8 cellular contexts compared by ENCODE assay signal in the genomic region with DNA sequence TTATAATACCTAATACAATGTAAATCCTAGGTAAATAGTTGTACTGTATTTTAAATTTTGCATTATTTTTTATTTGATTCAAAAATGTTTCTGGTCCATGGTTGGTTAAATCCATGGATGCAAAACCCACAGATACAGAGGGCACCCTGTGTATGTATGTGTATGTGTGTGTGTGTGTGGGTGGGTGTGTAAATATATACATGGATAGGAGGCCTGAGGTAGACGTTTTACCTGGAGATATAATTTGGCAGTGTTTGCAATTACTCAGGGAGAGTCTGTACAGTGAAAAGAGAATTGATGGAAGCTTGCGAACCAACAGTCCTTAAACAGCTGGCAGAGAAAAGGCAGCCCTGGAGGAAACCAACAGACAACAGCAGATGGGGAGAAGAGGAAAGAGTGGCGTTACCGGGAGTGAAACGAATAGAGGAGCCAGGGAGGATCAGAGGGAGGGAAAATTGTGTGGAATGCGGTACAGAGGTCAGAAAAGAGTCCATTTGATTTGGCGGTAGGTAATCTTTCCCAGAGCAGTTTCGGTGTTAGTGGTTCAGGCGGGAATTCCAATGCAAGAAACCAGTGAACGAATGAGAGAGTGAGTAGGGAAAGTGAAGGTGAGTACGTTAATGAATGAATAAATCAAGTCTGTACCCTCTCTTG. TPM values are rescaled to one million over a fixed set of nuclear protein-coding genes. Genes with fewer than 3 reads are reported as not detected.
A peak's percentile ranks its signal among the peaks of the same experiment; 100 is the strongest.
DNase-seq lines count a peak whose midpoint lies in the region; ATAC-seq lines count a peak whose summit lies in the region.

No MANE protein-coding gene starts in this region.

- H3K27ac Mint-ChIP-seq in activated naive CD8-positive, alpha-beta T cell treated with anti-CD3 and anti-CD28 coated beads, Interleukin-2, amount 10 ng/mL, durations not matched to agents 7 days and 5 days, result peak overlapping the region; percentile 100

- ATAC-seq in activated naive CD8-positive, alpha-beta T cell treated with anti-CD3 and anti-CD28 coated beads, Interleukin-2, amount 10 ng/mL, durations not matched to agents 7 days and 5 days (ENCODE audit: low read depth), result no peak

- no peaks in the 10 kb centered on the region for H3K36me3 ChIP-seq in ES-I3 (ENCODE audit: insufficient read depth, low read length)
- peaks cover 9% of the 10 kb centered on the region for H3K36me3 ChIP-seq in skeletal muscle satellite cell (ENCODE audit: insufficient read depth, low read length)

- DNase-seq in NCI-H1092 treated with DMSO at 0.1 percent for 48 hours (lab: John Stamatoyannopoulos, UW) (peak; percentile 85), iPS DF 4.7 (ENCODE audit: extremely low read depth, low spot score) (peak; percentile 11), GOT3 (lab: John Stamatoyannopoulos, UW) (no peak), cerebellar cortex (ENCODE audit: low spot score) (no peak), activated gamma-delta T cell treated with Interleukin-2 at 50 U/mL for 16 hours (no peak)
- DNase-seq in activated naive CD8-positive, alpha-beta T cell treated with anti-CD3 and anti-CD28 coated beads, Interleukin-2, amount 10 ng/mL, durations not matched to agents 7 days and 5 days, result no peak

- H3K9ac ChIP-seq in ES-I3 (ENCODE audit: low read depth, low read length), result peak overlapping the region; percentile 92
- H3K9ac ChIP-seq in skeletal muscle satellite cell (ENCODE audit: low read depth, low read length), result peak overlapping the region; percentile 96

- H3K4me1 ChIP-seq in ES-I3 (ENCODE audit: insufficient read depth, low read length), result no peaks in the 10 kb centered on the region
- H3K4me1 ChIP-seq in skeletal muscle satellite cell (ENCODE audit: control insufficient read depth, insufficient read depth, low read length), result peaks cover 16% of the 10 kb centered on the region

- H3K9me3 Mint-ChIP-seq in activated naive CD8-positive, alpha-beta T cell treated with anti-CD3 and anti-CD28 coated beads, Interleukin-2, amount 10 ng/mL, durations not matched to agents 7 days and 5 days, result no peaks in the 10 kb centered on the region

- H3K4me3 Mint-ChIP-seq in activated naive CD8-positive, alpha-beta T cell treated with anti-CD3 and anti-CD28 coated beads, Interleukin-2, amount 10 ng/mL, durations not matched to agents 7 days and 5 days, result peak overlapping the region; percentile 99

- H3K27me3 ChIP-seq in skeletal muscle satellite cell (ENCODE audit: control insufficient read depth, insufficient read depth, low read length), result peaks cover 4% of the 10 kb centered on the region

- H3K9me3 ChIP-seq in ES-I3 (ENCODE audit: control insufficient read depth, insufficient read depth, low read length), result no peaks in the 10 kb centered on the region
- H3K9me3 ChIP-seq in skeletal muscle satellite cell (replicated peaks; ENCODE audit: low read length), result no peaks in the 10 kb centered on the region

- H3K4me3 ChIP-seq in skeletal muscle satellite cell (ENCODE audit: low read length), result peak overlapping the region; percentile 84

- H3K4me1 Mint-ChIP-seq in activated naive CD8-positive, alpha-beta T cell treated with anti-CD3 and anti-CD28 coated beads, Interleukin-2, amount 10 ng/mL, durations not matched to agents 7 days and 5 days, result peaks cover 36% of the 10 kb centered on the region

- H3K27me3 Mint-ChIP-seq in activated naive CD8-positive, alpha-beta T cell treated with anti-CD3 and anti-CD28 coated beads, Interleukin-2, amount 10 ng/mL, durations not matched to agents 7 days and 5 days, result peaks cover 3% of the 10 kb centered on the region

- peak overlapping the region; percentile 85 for H3K4me2 ChIP-seq in skeletal muscle satellite cell (ENCODE audit: low read length)

- POLR2A ChIA-PET in activated naive CD8-positive, alpha-beta T cell treated with anti-CD3 and anti-CD28 coated beads, Interleukin-2, amount 10 ng/mL, durations not matched to agents 7 days and 5 days (lab: Charles Lee), result interaction anchor here (0.8 to 5.9 kb wide), 9 partner anchors 9 to 234 kb away, joined by 3 to 40 read pairs (median 5); a partner anchor contains a TSS

- peaks cover 12% of the 10 kb centered on the region for H3K36me3 Mint-ChIP-seq in activated naive CD8-positive, alpha-beta T cell treated with anti-CD3 and anti-CD28 coated beads, Interleukin-2, amount 10 ng/mL, durations not matched to agents 7 days and 5 days

RNA-seq across cellular contexts. Expression of a gene that starts 47.9 kb away (rescaled TPM):
- total RNA-seq in activated naive CD8-positive, alpha-beta T cell treated with anti-CD3 and anti-CD28 coated beads, Interleukin-2, amount 10 ng/mL, durations not matched to agents 7 days and 5 days, result 10 to 100 TPM; 35.3 to 36.0 TPM
- 56.0 and 67.7 TPM in 2 replicates for total RNA-seq in skeletal muscle satellite cell (2012; rRNA removed)

Comparison
In these comparisons a context has a peak if more than half of its experiments do, and no peak if none do; other contexts are left out.
1. DNase-seq: peak in NCI-H1092 treated with DMSO at 0.1 percent for 48 hours (single experiment) and iPS DF 4.7 (single experiment); none in activated naive CD8-positive, alpha-beta T cell treated with anti-CD3 and anti-CD28 coated beads, Interleukin-2, amount 10 ng/mL, durations not matched to agents 7 days and 5 days (single experiment), GOT3 (single experiment), cerebellar cortex (single experiment) and activated gamma-delta T cell treated with Interleukin-2 at 50 U/mL for 16 hours (single experiment).